Comparison of ENCODE assay signal across 8 cellular contexts in the genomic region with DNA sequence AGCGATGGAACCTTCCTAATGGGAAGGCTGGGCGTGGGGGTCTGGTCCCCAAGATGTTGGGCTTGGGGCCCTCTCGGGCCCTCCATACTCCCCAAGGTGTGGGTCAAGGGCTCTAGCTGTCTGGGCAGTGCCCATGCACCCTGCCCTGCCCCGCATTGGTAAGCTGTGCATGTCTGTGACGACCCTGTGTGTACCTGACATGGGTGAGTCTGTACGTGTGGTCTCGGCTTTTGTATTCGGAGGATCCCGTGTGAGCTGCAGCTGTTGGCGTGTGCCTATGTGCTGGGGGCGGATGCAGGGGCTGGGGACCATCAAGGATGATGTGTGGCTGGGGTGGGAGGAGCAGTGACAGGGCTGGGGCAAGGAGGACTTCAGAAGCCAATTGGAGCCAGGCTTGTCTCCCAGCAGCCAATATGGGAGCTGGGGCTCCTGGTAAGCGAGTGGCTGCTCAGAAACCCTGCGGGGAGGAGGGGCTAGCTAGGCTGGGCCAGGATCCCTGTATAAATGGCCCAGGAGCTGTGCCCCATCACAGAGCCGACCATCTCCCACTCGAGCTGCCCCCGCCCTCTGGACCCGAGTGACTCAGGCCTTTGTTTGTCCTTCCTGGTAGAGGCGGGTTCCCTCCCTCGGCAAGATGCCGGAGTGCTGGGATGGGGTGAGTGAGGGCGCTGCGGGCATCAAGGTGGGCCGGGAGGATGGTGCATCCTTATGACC. TPM values are rescaled to one million over a fixed set of nuclear protein-coding genes. Genes with fewer than 3 reads are reported as not detected.
DNase-seq lines count a peak whose midpoint lies in the region; ATAC-seq and TF ChIP-seq lines count a peak whose summit lies in the region.

NDRG4 (plus strand) TSS at position 529 of the 714 bp plus-strand sequence; CDS start at position 635, 106 bp downstream.

- ATAC-seq in GM19328 (IDR thresholded peaks at IDR 0.05; ENCODE audit: unreplicated experiment), result no peak

- H3K9me3 Mint-ChIP-seq in type B pancreatic cell, result no peaks in the 10 kb centered on the region

- H3K27me3 Mint-ChIP-seq in type B pancreatic cell, result no peaks in the 10 kb centered on the region

- H3K9me3 ChIP-seq in esophagus muscularis mucosa, result no peaks in the 10 kb centered on the region

- peaks cover 0 to 30% (median 0%) of the 10 kb centered on the region in 4 donors for H3K36me3 ChIP-seq in esophagus muscularis mucosa

- peak within 1 kb of the TSS; percentile 78 for H3K27ac Mint-ChIP-seq in type B pancreatic cell

- intact Hi-C loops in esophagus muscularis mucosa (cut with DNase I), result no loop called here

- H3K4me3 ChIP-seq in esophagus muscularis mucosa, result peak within 1 kb of the TSS; percentile 41 to 54 (median 44)

- DNase-seq in EH (ENCODE audit: low read depth), result peak; percentile 97
- DNase-seq in HCEC 1CT, result peak; percentile 63
- DNase-seq in NCI-H1694 treated with DMSO at 0.1 percent for 48 hours (lab: John Stamatoyannopoulos, UW), result peak; percentile 82
- peak; percentile 42 for DNase-seq in activated T-cell treated with anti-CD3 and anti-CD28 coated beads, Interleukin-2, amount 50 U/mL, for 1 hour
- DNase-seq in esophagus muscularis mucosa (ENCODE audit: extremely low spot score), result no peak
- DNase-seq in midbrain (lab: John Stamatoyannopoulos, UW), result peak; percentile 93
- DNase-seq in type B pancreatic cell (ENCODE audit: extremely low spot score, unreplicated experiment), result no peak

- H3K4me1 Mint-ChIP-seq in type B pancreatic cell (ENCODE audit: unreplicated experiment), result peaks cover 15% of the 10 kb centered on the region

- TF ChIP-seq EP300 in esophagus muscularis mucosa (IDR thresholded peaks at IDR 0.05), result no peak

- H3K27ac ChIP-seq in esophagus muscularis mucosa (replicated peaks in 1 of 4), result no peak within 1 kb of the TSS

- no peaks in the 10 kb centered on the region for H3K36me3 Mint-ChIP-seq in type B pancreatic cell

- H3K27me3 ChIP-seq in esophagus muscularis mucosa, result peaks cover 0 to 47% (median 6%) of the 10 kb centered on the region in 4 donors

- WGBS in esophagus muscularis mucosa, result 45% methylated on average over 11 of the region's 23 CpGs

- peaks cover 29 to 37% (median 32%) of the 10 kb centered on the region in 4 donors for H3K4me1 ChIP-seq in esophagus muscularis mucosa

- TF ChIP-seq POLR2A in esophagus muscularis mucosa (IDR thresholded peaks at IDR 0.05; ENCODE audit: low read depth), result no peak

- TF ChIP-seq CTCF in esophagus muscularis mucosa (IDR thresholded peaks at IDR 0.05) (no peak), type B pancreatic cell (conservative IDR thresholded peaks at IDR 0.05) (no peak)

- H3K4me3 Mint-ChIP-seq in type B pancreatic cell, result peak within 1 kb of the TSS; percentile 92

RNA-seq across cellular contexts. Expression of gene NDRG4, which starts in this region (rescaled TPM):
- total RNA-seq in esophagus muscularis mucosa (10 to 100 TPM; 11.1 to 14.8 (median 12.3) TPM), type B pancreatic cell (ENCODE audit: low replicate concordance) (23.7 and 42.9 TPM in 2 replicates)

Comparison
In these comparisons a context has a peak if more than half of its experiments do, and no peak if none do; other contexts are left out.
1. DNase-seq: peak in EH (single experiment), HCEC 1CT (single experiment), NCI-H1694 treated with DMSO at 0.1 percent for 48 hours (single experiment), activated T-cell treated with anti-CD3 and anti-CD28 coated beads, Interleukin-2, amount 50 U/mL, for 1 hour (single experiment) and midbrain (single experiment); none in esophagus muscularis mucosa (single experiment) and type B pancreatic cell (single experiment).